In genomic region chr6:116278478-116278822, GRCh38 we compare ENCODE assay signal across 9 cellular contexts. TPM values are rescaled to one million over a fixed set of nuclear protein-coding genes. Genes with fewer than 3 reads are reported as not detected.
DNase-seq lines count a peak whose midpoint lies in the region; ATAC-seq, FAIRE-seq and TF ChIP-seq lines count a peak whose summit lies in the region.
"Had no signal": no experiment of that assay in that cellular context is flagged by ENCODE, and none has a peak within 500 bp of the region (broad histone marks: within the 10 kb centered on the region; RNA-seq: fewer than 3 reads in every experiment).

No MANE protein-coding gene starts in this region.

- ATAC-seq in HG03565 (IDR thresholded peaks at IDR 0.05; ENCODE audit: unreplicated experiment) (no peak), HG02678 (IDR thresholded peaks at IDR 0.05; ENCODE audit: unreplicated experiment) (no peak), HG03045 (IDR thresholded peaks at IDR 0.05; ENCODE audit: unreplicated experiment) (no peak)

- H3K36me3 ChIP-seq in kidney (ENCODE audit: control insufficient read depth in 1 of 2, insufficient read depth in 2 of 2, low read length in 2 of 2) (peaks cover 2 to 7% of the 10 kb centered on the region in 2 donors), suprapubic skin (peaks cover 9% of the 10 kb centered on the region)

- no peak for TF ChIP-seq POLR2A in suprapubic skin (IDR thresholded peaks at IDR 0.05)

- TF ChIP-seq CTCF in kidney (IDR thresholded peaks at IDR 0.05; ENCODE audit: borderline replicate concordance, extremely low read depth, insufficient read depth): no peak
- no peak for TF ChIP-seq CTCF in suprapubic skin (IDR thresholded peaks at IDR 0.05)

- no peak for DNase-seq in T-helper 2 cell treated with Interferon-gamma antibody and Interleukin-4, amounts not matched to agents 5 μg/mL and 100 μg/mL, for 36 hours (ENCODE audit: low spot score)
- no peak for DNase-seq in T-helper 2 cell
- no peak for DNase-seq in kidney
- DNase-seq in suprapubic skin (ENCODE audit: low spot score in 2 of 2): no peak

- H3K27me3 ChIP-seq in suprapubic skin: no peaks in the 10 kb centered on the region

- WGBS in suprapubic skin: 68% methylated on average over 11 of the region's 11 CpGs

- H3K36me3 Mint-ChIP-seq in T-helper 2 cell treated with Interferon-gamma antibody and Interleukin-4, amounts not matched to agents 5 μg/mL and 100 μg/mL, for 36 hours (ENCODE audit: low read depth): peaks cover 39% of the 10 kb centered on the region
- peaks cover 7% of the 10 kb centered on the region for H3K36me3 Mint-ChIP-seq in activated naive CD8-positive, alpha-beta T cell

- H3K9ac ChIP-seq in kidney (ENCODE audit: low read length in 2 of 2): peak overlapping the region; percentile 94 to 99

- no peak for FAIRE-seq in kidney (lab: Jason Lieb, UNC)
- FAIRE-seq: HTR-8/SVneo had no signal

- H3K9me3 ChIP-seq in kidney (ENCODE audit: control insufficient read depth in 1 of 2, low read length in 2 of 2): no peaks in the 10 kb centered on the region
- no peaks in the 10 kb centered on the region for H3K9me3 ChIP-seq in suprapubic skin

- H3K27ac ChIP-seq in kidney (ENCODE audit: low read depth in 2 of 2, low read length in 2 of 2) (peak overlapping the region; percentile 96 to 100), suprapubic skin (peak overlapping the region; percentile 98)

- intact Hi-C loops in kidney (cut with DNase I): no loop called here

- peaks cover 42% of the 10 kb centered on the region for H3K4me1 Mint-ChIP-seq in T-helper 2 cell treated with Interferon-gamma antibody and Interleukin-4, amounts not matched to agents 5 μg/mL and 100 μg/mL, for 36 hours (ENCODE audit: low read depth)
- peaks cover 62% of the 10 kb centered on the region for H3K4me1 Mint-ChIP-seq in activated naive CD8-positive, alpha-beta T cell (ENCODE audit: low read depth)

- peak overlapping the region; percentile 99 for H3K4me3 Mint-ChIP-seq in T-helper 2 cell treated with Interferon-gamma antibody and Interleukin-4, amounts not matched to agents 5 μg/mL and 100 μg/mL, for 36 hours
- H3K4me3 Mint-ChIP-seq in activated naive CD8-positive, alpha-beta T cell: peak overlapping the region; percentile 100

- H3K4me1 ChIP-seq in kidney (ENCODE audit: control insufficient read depth in 1 of 2, insufficient read depth in 1 of 2, low read depth in 1 of 2, low read length in 2 of 2) (peaks cover 10 to 23% of the 10 kb centered on the region in 2 donors), suprapubic skin (peaks cover 57% of the 10 kb centered on the region)

- H3K27me3 Mint-ChIP-seq in T-helper 2 cell treated with Interferon-gamma antibody and Interleukin-4, amounts not matched to agents 5 μg/mL and 100 μg/mL, for 36 hours (ENCODE audit: low read depth): no peaks in the 10 kb centered on the region
- H3K27me3 Mint-ChIP-seq in activated naive CD8-positive, alpha-beta T cell: no peaks in the 10 kb centered on the region

- no peak for TF ChIP-seq EP300 in suprapubic skin (IDR thresholded peaks at IDR 0.05)

- H3K9me3 Mint-ChIP-seq in T-helper 2 cell treated with Interferon-gamma antibody and Interleukin-4, amounts not matched to agents 5 μg/mL and 100 μg/mL, for 36 hours: no peaks in the 10 kb centered on the region
- no peaks in the 10 kb centered on the region for H3K9me3 Mint-ChIP-seq in activated naive CD8-positive, alpha-beta T cell (ENCODE audit: low read depth)

- H3K27ac Mint-ChIP-seq in T-helper 2 cell treated with Interferon-gamma antibody and Interleukin-4, amounts not matched to agents 5 μg/mL and 100 μg/mL, for 36 hours: peak overlapping the region; percentile 99
- peak overlapping the region; percentile 100 for H3K27ac Mint-ChIP-seq in activated naive CD8-positive, alpha-beta T cell

- H3K4me3 ChIP-seq in kidney (ENCODE audit: low read length in 2 of 2) (peak overlapping the region; percentile 84 to 98), suprapubic skin (peak overlapping the region; percentile 85)

RNA-seq across cellular contexts. Expression of gene TSPYL1, which starts 1.3 kb away (rescaled TPM):
- total RNA-seq in kidney: 112 TPM
- 68.7 TPM for polyA plus RNA-seq in kidney (ENCODE audit: insufficient read depth, low read depth, low replicate concordance)
- total RNA-seq in suprapubic skin: 10 to 100 TPM; 48.0 to 95.2 (median 67.0) TPM

RNA-seq across cellular contexts. Expression of gene TSPYL4, which starts 24.6 kb away (rescaled TPM):
- 25.8 TPM for total RNA-seq in kidney
- 15.2 TPM for polyA plus RNA-seq in kidney (ENCODE audit: insufficient read depth, low read depth, low replicate concordance)
- 10 to 100 TPM; 11.2 to 21.8 (median 16.7) TPM for total RNA-seq in suprapubic skin
